In genomic region chr5:140113180-140113698, GRCh38 we compare ENCODE assay signal across 8 cellular contexts. TPM values are rescaled to one million over a fixed set of nuclear protein-coding genes. Genes with fewer than 3 reads are reported as not detected.
DNase-seq lines count a peak whose midpoint lies in the region; ATAC-seq, FAIRE-seq and TF ChIP-seq lines count a peak whose summit lies in the region.

No MANE protein-coding gene starts in this region.

- intact Hi-C loops in Calu3 (cut with micrococcal nuclease; ENCODE audit: unreplicated experiment): no loop called here

- H3K27ac Mint-ChIP-seq in Calu3 (ENCODE audit: unreplicated experiment): peak overlapping the region; percentile 63

- no TSS peak for BruUV-seq in Calu3 (replicated peaks; lab: Mats Ljungman, UMichigan)

- no peak for FAIRE-seq in RCC 7860 (lab: Jason Lieb, UNC)

- H3K9me3 ChIP-seq in HUES64 (ENCODE audit: insufficient read depth, low read depth, low read length) (no peaks in the 10 kb centered on the region), gastroesophageal sphincter (no peaks in the 10 kb centered on the region), parathyroid adenoma (ENCODE audit: control insufficient read depth, low read length) (no peaks in the 10 kb centered on the region)

- no peak for TF ChIP-seq EP300 in gastroesophageal sphincter (IDR thresholded peaks at IDR 0.05)

- peaks cover 89% of the 10 kb centered on the region for H3K27me3 ChIP-seq in HUES64 (ENCODE audit: insufficient read depth, low read length)
- H3K27me3 ChIP-seq in gastroesophageal sphincter: no peaks in the 10 kb centered on the region
- H3K27me3 ChIP-seq in parathyroid adenoma (ENCODE audit: control insufficient read depth, insufficient read depth, low read length): no peaks in the 10 kb centered on the region

- no peak overlapping the region for H3K27ac ChIP-seq in HUES64 (ENCODE audit: low read depth, low read length)
- peak overlapping the region; percentile 82 to 96 (median 93) for H3K27ac ChIP-seq in gastroesophageal sphincter
- peak overlapping the region; percentile 93 for H3K27ac ChIP-seq in parathyroid adenoma

- H3K4me1 Mint-ChIP-seq in Calu3 (ENCODE audit: low read depth, unreplicated experiment): peaks cover 59% of the 10 kb centered on the region

- DNase-seq in Calu3 (peak; percentile 23), RCC 7860 (ENCODE audit: low spot score) (no peak), NCI-H2196 (lab: John Stamatoyannopoulos, UW; ENCODE audit: unreplicated experiment) (no peak)
- peak; percentile 6 for DNase-seq in activated effector memory CD4-positive, alpha-beta T cell treated with Interleukin-2 at 50 U/mL for 16 hours

- peaks cover 52% of the 10 kb centered on the region for H3K27me3 Mint-ChIP-seq in Calu3 (ENCODE audit: unreplicated experiment)

- H3K4me1 ChIP-seq in HUES64 (ENCODE audit: insufficient read depth, low read length) (peaks cover 40% of the 10 kb centered on the region), gastroesophageal sphincter (peaks cover 0 to 90% (median 32%) of the 10 kb centered on the region in 3 donors), parathyroid adenoma (peaks cover 33% of the 10 kb centered on the region)

- TF ChIP-seq CTCF in Calu3 (IDR thresholded peaks at IDR 0.05; ENCODE audit: unreplicated experiment) (no peak), gastroesophageal sphincter (IDR thresholded peaks at IDR 0.05) (no peak), parathyroid adenoma (IDR thresholded peaks at IDR 0.05) (no peak)

- TF ChIP-seq POLR2A in gastroesophageal sphincter (IDR thresholded peaks at IDR 0.05): no peak

- ATAC-seq in gastroesophageal sphincter: peak; percentile 4
- no peak for ATAC-seq in HG02623 (IDR thresholded peaks at IDR 0.05; ENCODE audit: unreplicated experiment)

- peaks cover 38% of the 10 kb centered on the region for H3K79me2 ChIP-seq in parathyroid adenoma

- H3K9me3 Mint-ChIP-seq in Calu3 (ENCODE audit: low read depth, unreplicated experiment): no peaks in the 10 kb centered on the region

- H3K4me3 ChIP-seq in HUES64 (ENCODE audit: low read length): peak overlapping the region; percentile 86
- H3K4me3 ChIP-seq in gastroesophageal sphincter: peak overlapping the region; percentile 81 to 88
- peak overlapping the region; percentile 57 for H3K4me3 ChIP-seq in parathyroid adenoma (ENCODE audit: low read depth, low read length)

- peaks cover 40% of the 10 kb centered on the region for H3K36me3 Mint-ChIP-seq in Calu3 (ENCODE audit: insufficient read depth, unreplicated experiment)

- H3K4me2 ChIP-seq in parathyroid adenoma (ENCODE audit: low read length): peak overlapping the region; percentile 76

- peak overlapping the region; percentile 86 for H3K4me3 Mint-ChIP-seq in Calu3 (ENCODE audit: low read depth, unreplicated experiment)

- H3K9ac ChIP-seq in HUES64 (ENCODE audit: low read depth, low read length): 0 out of 2 replicates have a peak overlapping the region, but pooled peaks have one; percentile 1
- H3K9ac ChIP-seq in parathyroid adenoma: peak overlapping the region; percentile 38

- CTCF ChIA-PET in Calu3 (lab: Charles Lee): interaction anchor here (0.6 to 0.7 kb wide), 2 partner anchors 41 to 245 kb away, joined by 3 read pairs; no protein-coding TSS in a partner anchor

- peak overlapping the region; percentile 83 for H2AFZ ChIP-seq in parathyroid adenoma

- under 1% methylated on average over 23 of the region's 28 CpGs for WGBS in HUES64
- no CpG with 5 or more reads among the region's 28 CpGs for WGBS in gastroesophageal sphincter (ENCODE audit: low coverage in 1 of 2), 2 donors

- H3K36me3 ChIP-seq in HUES64 (ENCODE audit: insufficient read depth, low read length) (no peaks in the 10 kb centered on the region), gastroesophageal sphincter (no peaks in the 10 kb centered on the region), parathyroid adenoma (ENCODE audit: control insufficient read depth, insufficient read depth, low read length) (no peaks in the 10 kb centered on the region)

RNA-seq across cellular contexts. Expression of gene PURA, which starts 0.7 kb away (rescaled TPM):
- total RNA-seq in Calu3 (2022) (16.2 and 16.7 TPM in 2 replicates), gastroesophageal sphincter (10 to 100 TPM; 38.0 to 61.0 (median 49.1) TPM)
- polyA plus RNA-seq in HUES64 (2013, experiment 1 of 2): 1.5 TPM
- polyA plus RNA-seq in HUES64 (2013, experiment 2 of 2): 1.4 TPM

RNA-seq across cellular contexts. Expression of gene IGIP, which starts 12.5 kb away (rescaled TPM):
- total RNA-seq in Calu3 (2022) (5.9 and 6.2 TPM in 2 replicates), gastroesophageal sphincter (10 to 100 TPM; 26.0 to 36.6 (median 28.7) TPM)
- polyA plus RNA-seq in HUES64 (2013, experiment 1 of 2): 0.15 TPM
- polyA plus RNA-seq in HUES64 (2013, experiment 2 of 2): 0.13 TPM

Comparison
In these comparisons a context has a peak if more than half of its experiments do, and no peak if none do; other contexts are left out.
1. DNase-seq: peak in Calu3 (single experiment) and activated effector memory CD4-positive, alpha-beta T cell treated with Interleukin-2 at 50 U/mL for 16 hours (single experiment); none in RCC 7860 (single experiment) and NCI-H2196 (single experiment).
2. Peak in every context shown above with its lines, with median percentiles within 50 percentile points of each other: H3K4me3 ChIP-seq.